ENCODE assay signal across 8 cellular contexts in genomic region chr16:2459647-2460390, GRCh38. TPM values are rescaled to one million over a fixed set of nuclear protein-coding genes. Genes with fewer than 3 reads are reported as not detected.
DNase-seq lines count a peak whose midpoint lies in the region; ATAC-seq and FAIRE-seq lines count a peak whose summit lies in the region.

Gene TEDC2 (plus strand): TSS chr16:2460109. CDS start chr16:2460145, 36 bp downstream.

- H3K9me3 ChIP-seq in iPS-15b (ENCODE audit: control insufficient read depth, insufficient read depth, low read length) = no peaks in the 10 kb centered on the region
- H3K9me3 ChIP-seq in skeletal muscle satellite cell (replicated peaks; ENCODE audit: low read length) = no peaks in the 10 kb centered on the region

- peak; percentile 99 for DNase-seq in NCI-H2171 (lab: John Stamatoyannopoulos, UW)
- DNase-seq in UCSD-AML1 (lab: John Stamatoyannopoulos, UW; ENCODE audit: unreplicated experiment) = peak; percentile 95
- peak; percentile 61 for DNase-seq in brain pericyte (ENCODE audit: low read depth, low spot score)

- H3K4me3 ChIP-seq in iPS-15b (ENCODE audit: low read depth, low read length) (peak within 1 kb of the TSS; percentile 81), skeletal muscle satellite cell (ENCODE audit: low read length) (peak within 1 kb of the TSS; percentile 72)

- H3K9ac ChIP-seq in iPS-15b (ENCODE audit: low read depth, low read length) (peak within 1 kb of the TSS; percentile 83), skeletal muscle satellite cell (ENCODE audit: low read depth, low read length) (peak within 1 kb of the TSS; percentile 72)

- H3K4me2 ChIP-seq in skeletal muscle satellite cell (ENCODE audit: low read length) = peak within 1 kb of the TSS; percentile 89

- peak; percentile 87 for ATAC-seq in GM18858 (IDR thresholded peaks at IDR 0.05; ENCODE audit: unreplicated experiment)
- peak; percentile 79 for ATAC-seq in HG03097 (IDR thresholded peaks at IDR 0.05; ENCODE audit: low FRiP score, unreplicated experiment)

- no peaks in the 10 kb centered on the region for H3K27me3 ChIP-seq in iPS-15b (ENCODE audit: control insufficient read depth, insufficient read depth, low read length)
- no peaks in the 10 kb centered on the region for H3K27me3 ChIP-seq in skeletal muscle satellite cell (ENCODE audit: control insufficient read depth, insufficient read depth, low read length)

- H3K36me3 ChIP-seq in iPS-15b (ENCODE audit: control insufficient read depth, insufficient read depth, low read length) = peaks cover 45% of the 10 kb centered on the region
- peaks cover 20% of the 10 kb centered on the region for H3K36me3 ChIP-seq in skeletal muscle satellite cell (ENCODE audit: insufficient read depth, low read length)

- H3K4me1 ChIP-seq in iPS-15b (ENCODE audit: control insufficient read depth, insufficient read depth, low read length) (peaks cover 2% of the 10 kb centered on the region), skeletal muscle satellite cell (ENCODE audit: control insufficient read depth, insufficient read depth, low read length) (peaks cover 14% of the 10 kb centered on the region)

- FAIRE-seq in A204.1 (lab: Jason Lieb, UNC) = peak; percentile 84

RNA-seq across cellular contexts. Expression of gene TEDC2, which starts in this region (rescaled TPM):
- 5.8 and 9.6 TPM in 2 replicates for total RNA-seq in skeletal muscle satellite cell (2012; rRNA removed)

Comparison
In these comparisons a context has a peak if more than half of its experiments do, and no peak if none do; other contexts are left out.
1. Peak in every context shown above with its lines: DNase-seq, ATAC-seq and H3K4me3 ChIP-seq.